Comparison of ENCODE assay signal across 6 cellular contexts in genomic region chr1:153968000-153968363, GRCh38. TPM values are rescaled to one million over a fixed set of nuclear protein-coding genes. Genes with fewer than 3 reads are reported as not detected.
DNase-seq lines count a peak whose midpoint lies in the region; ATAC-seq and TF ChIP-seq lines count a peak whose summit lies in the region.

No MANE protein-coding gene starts in this region.

- H4K20me1 ChIP-seq in neural cell (ENCODE audit: insufficient read depth): no peaks in the 10 kb centered on the region

- H3K9ac ChIP-seq in neural cell (ENCODE audit: low read length): peak overlapping the region; percentile 62

- no peaks in the 10 kb centered on the region for H3K9me3 ChIP-seq in MG63
- no peaks in the 10 kb centered on the region for H3K9me3 ChIP-seq in body of pancreas
- H3K9me3 ChIP-seq in neural cell (ENCODE audit: low read length): no peaks in the 10 kb centered on the region

- 0 to 2% methylated on average over 8 of the region's 8 CpGs for WGBS in body of pancreas, 2 donors

- peak overlapping the region; percentile 26 for H3K4me2 ChIP-seq in neural cell (ENCODE audit: low read length)

- peak; percentile 39 for DNase-seq in MG63
- peak; percentile 77 to 87 (median 80) for DNase-seq in body of pancreas
- no peak for DNase-seq in activated gamma-delta T cell treated with Interleukin-2 at 50 U/mL for 16 hours
- DNase-seq in amniotic stem cell (lab: John Stamatoyannopoulos, UW): no peak

- H3K27me3 ChIP-seq in MG63 (no peaks in the 10 kb centered on the region), body of pancreas (no peaks in the 10 kb centered on the region), neural cell (ENCODE audit: insufficient read depth, low read depth, low read length) (no peaks in the 10 kb centered on the region)

- TF ChIP-seq CTCF in body of pancreas (IDR thresholded peaks at IDR 0.05) (no peak), neural cell (IDR thresholded peaks at IDR 0.05; ENCODE audit: poor library complexity, severe bottlenecking) (no peak)

- peaks cover 10% of the 10 kb centered on the region for H3K79me2 ChIP-seq in neural cell (replicated peaks; ENCODE audit: insufficient read depth, low read length)

- peak overlapping the region; percentile 63 for H3K4me3 ChIP-seq in MG63
- peak overlapping the region; percentile 11 to 54 for H3K4me3 ChIP-seq in body of pancreas
- H3K4me3 ChIP-seq in neural cell (ENCODE audit: low read length): peak overlapping the region; percentile 91

- no peaks in the 10 kb centered on the region for H3K9me2 ChIP-seq in neural cell (ENCODE audit: insufficient read depth, low read length)

- TF ChIP-seq EP300 in neural cell (conservative IDR thresholded peaks at IDR 0.05; ENCODE audit: poor library complexity, severe bottlenecking): no peak

- intact Hi-C loops in body of pancreas (cut with DNase I): no loop called here

- peaks cover 4% of the 10 kb centered on the region for H3F3A ChIP-seq in neural cell (ENCODE audit: insufficient read depth, low read length, poor library complexity, severe bottlenecking)

- ATAC-seq in body of pancreas: peak; percentile 24
- ATAC-seq in HG02798 (IDR thresholded peaks at IDR 0.05; ENCODE audit: poor library complexity, unreplicated experiment): no peak

- TF ChIP-seq RAD21 in neural cell (conservative IDR thresholded peaks at IDR 0.05): no peak

- H2AFZ ChIP-seq in neural cell (ENCODE audit: low read depth, low read length): peak overlapping the region; percentile 43

- peak overlapping the region; percentile 67 to 92 (median 90) for H3K27ac ChIP-seq in body of pancreas
- H3K27ac ChIP-seq in neural cell (ENCODE audit: low read length): peak overlapping the region; percentile 74

- no peak for TF ChIP-seq POLR2A in body of pancreas (IDR thresholded peaks at IDR 0.05)

- H3K36me3 ChIP-seq in MG63 (no peaks in the 10 kb centered on the region; the same call in 1 of the 2 replicates), body of pancreas (replicated peaks in 1 of 2; ENCODE audit: insufficient read depth in 1 of 2, low read depth in 2 of 2) (no peaks in the 10 kb centered on the region), neural cell (ENCODE audit: insufficient read depth, low read length) (no peaks in the 10 kb centered on the region)

- peaks cover 39% of the 10 kb centered on the region for H3K4me1 ChIP-seq in body of pancreas

TF ChIP-seq in neural cell, 6 proteins besides CTCF, POLR2A, EP300 and RAD21:
- TF ChIP-seq POLR2AphosphoS5 (IDR thresholded peaks at IDR 0.05): no peak
- TF ChIP-seq MXI1 (conservative IDR thresholded peaks at IDR 0.05; ENCODE audit: poor library complexity, severe bottlenecking): no peak
- peak; percentile 13 for TF ChIP-seq TAF1 (IDR thresholded peaks at IDR 0.05; ENCODE audit: low read depth)
- TF ChIP-seq EZH2 (IDR thresholded peaks at IDR 0.05; ENCODE audit: borderline replicate concordance, insufficient read depth, low read length, poor library complexity, severe bottlenecking): no peak

RNA-seq across cellular contexts. Expression of gene CREB3L4, which starts 0.3 kb away (rescaled TPM):
- 12.8 and 35.3 TPM in 2 replicates for total RNA-seq in MG63 (2014; rRNA removed; shearing (Covaris generic); ENCODE audit: low replicate concordance)
- 10 to 100 TPM in 1 of 2 donors, under 1 TPM in 1; 0.66 to 14.0 TPM for total RNA-seq in body of pancreas
- polyA plus RNA-seq in neural cell: 12.4 and 18.0 TPM in 2 replicates
- 10.0 and 10.2 TPM in 2 replicates for polyA minus RNA-seq in neural cell

RNA-seq across cellular contexts. Expression of gene SLC39A1, which starts 4.6 kb away (rescaled TPM):
- 154 and 223 TPM in 2 replicates for total RNA-seq in MG63 (2014; rRNA removed; shearing (Covaris generic); ENCODE audit: low replicate concordance)
- total RNA-seq in body of pancreas: 10 to 100 TPM; 30.7 to 35.5 TPM
- polyA plus RNA-seq in neural cell: 35.2 and 39.9 TPM in 2 replicates
- polyA minus RNA-seq in neural cell: 26.3 and 27.0 TPM in 2 replicates

RNA-seq across cellular contexts. Expression of gene JTB, which starts 9.5 kb away (rescaled TPM):
- total RNA-seq in MG63 (2014; rRNA removed; shearing (Covaris generic); ENCODE audit: low replicate concordance): 250 and 354 TPM in 2 replicates
- 100 to 1,000 TPM; 151 to 177 TPM for total RNA-seq in body of pancreas
- 257 and 265 TPM in 2 replicates for polyA plus RNA-seq in neural cell
- polyA minus RNA-seq in neural cell: 79.6 and 82.4 TPM in 2 replicates

RNA-seq across cellular contexts. Expression of gene CRTC2, which starts 9.6 kb away (rescaled TPM):
- 0.96 and 3.6 TPM in 2 replicates for total RNA-seq in MG63 (2014; rRNA removed; shearing (Covaris generic); ENCODE audit: low replicate concordance)
- 10 to 100 TPM; 15.2 to 15.8 TPM for total RNA-seq in body of pancreas
- polyA plus RNA-seq in neural cell: 12.1 and 14.0 TPM in 2 replicates
- polyA minus RNA-seq in neural cell: 5.4 and 6.1 TPM in 2 replicates

RNA-seq across cellular contexts. Expression of gene RAB13, which starts 18.2 kb away (rescaled TPM):
- total RNA-seq in MG63 (2014; rRNA removed; shearing (Covaris generic); ENCODE audit: low replicate concordance): 11.3 and 13.3 TPM in 2 replicates
- total RNA-seq in body of pancreas: 10 to 100 TPM; 16.2 to 29.6 TPM
- 0.53 TPM in 1 of 2 replicates, not detected in the other for polyA plus RNA-seq in neural cell
- 0.97 and 1.3 TPM in 2 replicates for polyA minus RNA-seq in neural cell

Comparison
In these comparisons a context has a peak if more than half of its experiments do, and no peak if none do; other contexts are left out.
1. DNase-seq: peak in MG63 (single experiment) and body of pancreas (4 of 4); none in activated gamma-delta T cell treated with Interleukin-2 at 50 U/mL for 16 hours (single experiment) and amniotic stem cell (single experiment).
2. H3K4me3 ChIP-seq: peak in every context shown above with its lines; median percentile 91 in neural cell; 63 in MG63; 32 in body of pancreas.